In the genomic region with DNA sequence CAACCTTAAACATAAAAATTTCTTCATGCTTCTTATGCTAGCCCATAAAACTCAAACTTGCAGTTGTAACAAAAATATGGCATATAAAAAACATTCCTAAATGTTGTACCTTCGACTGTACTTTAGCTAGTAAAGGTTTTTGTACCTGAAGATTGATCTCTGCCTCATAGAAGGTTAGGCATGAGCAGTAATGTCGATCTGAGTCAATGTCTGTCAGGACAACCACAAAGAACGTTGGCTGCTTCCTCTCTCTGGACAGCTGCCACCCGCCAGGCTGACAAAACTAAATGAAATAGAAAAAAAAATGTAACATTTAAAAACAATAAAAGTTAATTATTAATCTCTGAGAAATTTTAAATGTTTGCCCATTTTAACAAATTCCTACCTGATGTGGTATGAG, we compare ENCODE assay signal across 23 cellular contexts.
DNase-seq lines count a peak whose midpoint lies in the region; ATAC-seq and TF ChIP-seq lines count a peak whose summit lies in the region.
"Had no signal": no experiment of that assay in that cellular context is flagged by ENCODE, and none has a peak within 500 bp of the region (broad histone marks: within the 10 kb centered on the region; RNA-seq: fewer than 3 reads in every experiment).

No MANE protein-coding gene starts in this region.

- no peaks in the 10 kb centered on the region for H3K4me1 Mint-ChIP-seq in CD4-positive, alpha-beta memory T cell
- H3K4me1 Mint-ChIP-seq: CD8-positive, alpha-beta memory T cell had no signal

- no peak overlapping the region for H3K9ac ChIP-seq in PC-3 (ENCODE audit: low read length)

- no peak overlapping the region for H3K4me2 ChIP-seq in PC-3 (ENCODE audit: low read length)

- no peaks in the 10 kb centered on the region for H3F3A ChIP-seq in PC-3 (ENCODE audit: low read length, unreplicated experiment)

- CTCF ChIA-PET in PC-3 (lab: Charles Lee), result no interaction called here
- CTCF ChIA-PET in CD4-positive, alpha-beta memory T cell (lab: Charles Lee; ENCODE audit: partially characterized antibody), result no interaction called here

- intact Hi-C loops in PC-3 (cut with micrococcal nuclease), result no loop called here
- intact Hi-C loops in left lung (cut with DNase I), result no loop called here
- intact Hi-C loops in CD4-positive, alpha-beta memory T cell (cut with micrococcal nuclease), result no loop called here

- H3K27me3 ChIP-seq in PC-3 (ENCODE audit: low read length) (no peaks in the 10 kb centered on the region), left lung (no peaks in the 10 kb centered on the region)
- no peaks in the 10 kb centered on the region for H3K27me3 ChIP-seq in CD4-positive, alpha-beta memory T cell (ENCODE audit: insufficient read depth, low read length)
- H3K27me3 ChIP-seq: gastroesophageal sphincter, vagina had no signal

- ATAC-seq in HG02981 (IDR thresholded peaks at IDR 0.05; ENCODE audit: unreplicated experiment), result peak; percentile 67
- no peak for ATAC-seq in PC-3
- ATAC-seq in left lung, result no peak
- no peak for ATAC-seq in GM18520 (IDR thresholded peaks at IDR 0.05; ENCODE audit: unreplicated experiment)
- ATAC-seq: gastroesophageal sphincter had no signal

- peak; percentile 61 to 64 for DNase-seq in AML-193 (lab: John Stamatoyannopoulos, UW)
- peak; percentile 35 for DNase-seq in PC-3
- DNase-seq in left lung, result peak; percentile 15 to 28
- no peak for DNase-seq in SHP77 (lab: John Stamatoyannopoulos, UW)
- DNase-seq in CD4-positive, alpha-beta memory T cell, result no peak
- DNase-seq in NCI-H524 treated with DMSO at 0.1 percent for 48 hours (lab: John Stamatoyannopoulos, UW), result no peak
- DNase-seq: activated naive CD4-positive, alpha-beta T cell; amygdala; CD8-positive, alpha-beta memory T cell; central memory CD4-positive, alpha-beta T cell; DMS79; erythroblast; left ventricle myocardium inferior; NCI-H226; nucleus accumbens; RPMI8226; stimulated activated CD4-positive, alpha-beta T cell treated with anti-CD3 and anti-CD28 coated beads, Interleukin-12 subunit alpha, Interleukin-12 subunit beta, amount 100 ng/mL, for 4 hours; substantia nigra; SW 1271 had no signal

- H3K4me1 ChIP-seq in PC-3 (ENCODE audit: insufficient read depth, low read length) (no peaks in the 10 kb centered on the region), left lung (peaks cover 4 to 22% of the 10 kb centered on the region in 2 donors)
- H3K4me1 ChIP-seq in CD4-positive, alpha-beta memory T cell (ENCODE audit: insufficient read depth, low read length), result no peaks in the 10 kb centered on the region
- H3K4me1 ChIP-seq: vagina had no signal

- POLR2A ChIA-PET in PC-3 (lab: Charles Lee; ENCODE audit: unreplicated experiment), result interaction anchor here (0.7 kb wide), 1 partner anchor 124 kb away, joined by 7 read pairs; no protein-coding TSS in a partner anchor
- POLR2A ChIA-PET in CD4-positive, alpha-beta memory T cell (lab: Charles Lee; ENCODE audit: partially characterized antibody), result no interaction called here

- peaks cover 2 to 47% (median 26%) of the 10 kb centered on the region in 8 donors for H3K9me3 Mint-ChIP-seq in CD4-positive, alpha-beta memory T cell

- no peaks in the 10 kb centered on the region for H4K20me1 ChIP-seq in PC-3 (ENCODE audit: low read length)

- no TSS peak for BruUV-seq in PC-3 (replicated peaks; lab: Mats Ljungman, UMichigan)

- H3K27ac ChIP-seq in PC-3 (ENCODE audit: low read length), result no peak overlapping the region
- no peak overlapping the region for H3K27ac ChIP-seq in left lung
- no peak overlapping the region for H3K27ac ChIP-seq in CD4-positive, alpha-beta memory T cell (ENCODE audit: low read depth, low read length)
- H3K27ac ChIP-seq: gastroesophageal sphincter, left ventricle myocardium inferior, vagina had no signal

- H3K9me2 ChIP-seq in PC-3 (replicated peaks; ENCODE audit: low read length), result no peaks in the 10 kb centered on the region

- H3K9me3 ChIP-seq in PC-3 (ENCODE audit: low read length) (peaks cover 14% of the 10 kb centered on the region), left lung (peaks cover 0 to 27% of the 10 kb centered on the region in 2 donors)
- H3K9me3 ChIP-seq in CD4-positive, alpha-beta memory T cell (ENCODE audit: control insufficient read depth in 1 of 2, low read length in 2 of 2), result peaks cover 0 to 7% of the 10 kb centered on the region in 2 donors

- no peaks in the 10 kb centered on the region for H3K27me3 Mint-ChIP-seq in CD4-positive, alpha-beta memory T cell

- H3K36me3 Mint-ChIP-seq in CD4-positive, alpha-beta memory T cell, result peaks cover 30 to 50% of the 10 kb centered on the region in 2 donors

- H3K79me2 ChIP-seq in PC-3 (ENCODE audit: low read length), result no peaks in the 10 kb centered on the region

- H3K4me3 ChIP-seq in PC-3 (ENCODE audit: low read length) (no peak overlapping the region), left lung (no peak overlapping the region)
- H3K4me3 ChIP-seq in CD4-positive, alpha-beta memory T cell (ENCODE audit: low read length in 2 of 2), result no peak overlapping the region
- H3K4me3 ChIP-seq: gastroesophageal sphincter, left ventricle myocardium inferior, vagina had no signal

- TF ChIP-seq CTCF in PC-3 (conservative IDR thresholded peaks at IDR 0.05; ENCODE audit: low read depth, low read length), result no peak
- no peak for TF ChIP-seq CTCF in left lung (IDR thresholded peaks at IDR 0.05)

- peaks cover 15% of the 10 kb centered on the region for H3K36me3 ChIP-seq in PC-3 (ENCODE audit: low read depth, low read length)
- H3K36me3 ChIP-seq in left lung, result peaks cover 0 to 5% of the 10 kb centered on the region in 2 donors
- no peaks in the 10 kb centered on the region for H3K36me3 ChIP-seq in CD4-positive, alpha-beta memory T cell (ENCODE audit: insufficient read depth, low read length)
- H3K36me3 ChIP-seq: vagina had no signal

- no peak overlapping the region for H3K4me3 Mint-ChIP-seq in CD4-positive, alpha-beta memory T cell
- H3K4me3 Mint-ChIP-seq: CD8-positive, alpha-beta memory T cell had no signal

- H2AFZ ChIP-seq in PC-3 (ENCODE audit: low read length), result no peak overlapping the region

- H3K27ac Mint-ChIP-seq in CD4-positive, alpha-beta memory T cell, result no peak overlapping the region
- H3K27ac Mint-ChIP-seq: CD8-positive, alpha-beta memory T cell had no signal

Comparison
In these comparisons a context has a peak if more than half of its experiments do, and no peak if none do; other contexts are left out.
1. DNase-seq: peak in AML-193 (2 of 2), PC-3 (single experiment) and left lung (2 of 2); none in SHP77 (0 of 2), CD4-positive, alpha-beta memory T cell (0 of 5) and NCI-H524 treated with DMSO at 0.1 percent for 48 hours (single experiment).